ENCODE assay signal across 19 cellular contexts in genomic region chr13:51423766-51424165, GRCh38. TPM values are rescaled to one million over a fixed set of nuclear protein-coding genes. Genes with fewer than 3 reads are reported as not detected.
A peak's percentile ranks its signal among the peaks of the same experiment; 100 is the strongest.
DNase-seq lines count a peak whose midpoint lies in the region; ATAC-seq, FAIRE-seq and TF ChIP-seq lines count a peak whose summit lies in the region.
"Had no signal": no experiment of that assay in that cellular context is flagged by ENCODE, and none has a peak within 500 bp of the region (broad histone marks: within the 10 kb centered on the region; RNA-seq: fewer than 3 reads in every experiment).

No MANE protein-coding gene starts in this region.

- H2AFZ ChIP-seq in GM23338, result no peak overlapping the region
- H2AFZ ChIP-seq: GM23248 had no signal

- peaks cover 25% of the 10 kb centered on the region; the same call in 2 of the 3 replicates for H3K36me3 Mint-ChIP-seq in GM23338 (ENCODE audit: low read depth)
- peaks cover 9% of the 10 kb centered on the region for H3K36me3 Mint-ChIP-seq in T-helper 17 cell (ENCODE audit: low read depth)

- H4K20me1 ChIP-seq in GM23338 (replicated peaks; ENCODE audit: insufficient read depth), result no peaks in the 10 kb centered on the region

- H3K9ac ChIP-seq in HUES64 (ENCODE audit: low read depth, low read length), result no peak overlapping the region
- H3K9ac ChIP-seq: BLaER1 treated with 17β-estradiol and CSF1 and Interleukin-3, amounts not matched to agents 10 nM and 100 nM; GM23248 had no signal

- peaks cover 60% of the 10 kb centered on the region for H3K4me1 Mint-ChIP-seq in GM23338
- peaks cover 56% of the 10 kb centered on the region for H3K4me1 Mint-ChIP-seq in T-helper 17 cell

- H3K27ac Mint-ChIP-seq in GM23338 (no peak overlapping the region), T-helper 17 cell (peak overlapping the region; percentile 61)
- H3K27ac Mint-ChIP-seq: B cell; CD8-positive, alpha-beta T cell had no signal

- no peak for ATAC-seq in GM23338
- no peak for ATAC-seq in T-helper 17 cell
- ATAC-seq: CD8-positive, alpha-beta T cell had no signal

- no peaks in the 10 kb centered on the region; the same call in 1 of the 2 replicates for H3F3A ChIP-seq in GM23338 (replicated peaks; ENCODE audit: low read depth)

- no peaks in the 10 kb centered on the region; the same call in 1 of the 2 replicates for H3K36me3 ChIP-seq in GM23338 (ENCODE audit: insufficient read depth)
- peaks cover 39% of the 10 kb centered on the region for H3K36me3 ChIP-seq in HUES64 (ENCODE audit: insufficient read depth, low read length)

- H3K4me2 ChIP-seq in GM23338, result peak overlapping the region; percentile 72
- H3K4me2 ChIP-seq: BLaER1 treated with 17β-estradiol and CSF1 and Interleukin-3, amounts not matched to agents 10 nM and 100 nM had no signal

- no peak overlapping the region for H3K4me3 ChIP-seq in GM23338
- H3K4me3 ChIP-seq in HUES64 (ENCODE audit: low read length), result no peak overlapping the region
- H3K4me3 ChIP-seq: BLaER1 treated with 17β-estradiol and CSF1 and Interleukin-3, amounts not matched to agents 10 nM and 100 nM; GM23248 had no signal

- peaks cover 3% of the 10 kb centered on the region for H3K27me3 Mint-ChIP-seq in GM23338 (ENCODE audit: insufficient read depth, low read depth, poor library complexity)
- H3K27me3 Mint-ChIP-seq in T-helper 17 cell, result no peaks in the 10 kb centered on the region
- H3K27me3 Mint-ChIP-seq: B cell had no signal

- H3K4me1 ChIP-seq in GM23338 (ENCODE audit: insufficient read depth) (peaks cover 57% of the 10 kb centered on the region), HUES64 (ENCODE audit: insufficient read depth, low read length) (peaks cover 73% of the 10 kb centered on the region)

- no peak overlapping the region for H3K4me3 Mint-ChIP-seq in GM23338
- no peak overlapping the region for H3K4me3 Mint-ChIP-seq in T-helper 17 cell
- H3K4me3 Mint-ChIP-seq: B cell; CD8-positive, alpha-beta T cell had no signal

- H3K9me3 ChIP-seq in HUES64 (ENCODE audit: insufficient read depth, low read depth, low read length) (no peaks in the 10 kb centered on the region), T-helper 17 cell (ENCODE audit: control insufficient read depth, low read length, poor library complexity, severe bottlenecking) (no peaks in the 10 kb centered on the region)

- H3K27ac ChIP-seq in GM23338 (ENCODE audit: low read depth) (no peak overlapping the region), HUES64 (ENCODE audit: low read depth, low read length) (peak overlapping the region; percentile 48; the same call in 1 of the 2 replicates)
- H3K27ac ChIP-seq: BLaER1 treated with 17β-estradiol and CSF1 and Interleukin-3, amounts not matched to agents 10 nM and 100 nM; GM23248; HL-60 had no signal

- DNase-seq in GM23338 (ENCODE audit: low spot score), result no peak
- no peak for DNase-seq in T-helper 17 cell
- no peak for DNase-seq in DMS153 (lab: John Stamatoyannopoulos, UW)
- no peak for DNase-seq in RCC 7860 (ENCODE audit: low spot score)
- DNase-seq in HUDEP-2 (lab: John Stamatoyannopoulos, UW; ENCODE audit: unreplicated experiment in 76 of 76), result no peak
- DNase-seq: Calu3; CD8-positive, alpha-beta T cell; DMS53; DND-41; GM23248; HCEC 1CT had no signal

- no peak for FAIRE-seq in RCC 7860 (lab: Jason Lieb, UNC)
- FAIRE-seq: G401.6, GM12892, GM18507, H54 had no signal

- H3K79me2 ChIP-seq in GM23338 (replicated peaks; ENCODE audit: insufficient read depth), result peaks cover 97% of the 10 kb centered on the region

- H3K9me2 ChIP-seq in GM23338 (ENCODE audit: insufficient read depth), result no peaks in the 10 kb centered on the region

- no peak for TF ChIP-seq CTCF in GM23338 (conservative IDR thresholded peaks at IDR 0.05; ENCODE audit: low read depth in 2 of 2)

- H3K9me3 Mint-ChIP-seq in GM23338, result no peaks in the 10 kb centered on the region; the same call in 2 of the 3 replicates
- H3K9me3 Mint-ChIP-seq: CD8-positive, alpha-beta T cell had no signal

- H3K27me3 ChIP-seq in GM23338 (ENCODE audit: insufficient read depth) (no peaks in the 10 kb centered on the region), HUES64 (ENCODE audit: insufficient read depth, low read length) (no peaks in the 10 kb centered on the region)
- H3K27me3 ChIP-seq: BLaER1 treated with 17β-estradiol and CSF1 and Interleukin-3, amounts not matched to agents 10 nM and 100 nM had no signal

TF ChIP-seq in GM23338, 12 proteins besides CTCF, POLR2A, EP300 and RAD21 (continues in another document):
- no peak for TF ChIP-seq NANOG (IDR thresholded peaks at IDR 0.05; ENCODE audit: borderline replicate concordance)
- no peak for TF ChIP-seq ZNF331 (CRISPR knock-in tag; IDR thresholded peaks at IDR 0.05; ENCODE audit: low read depth)
- TF ChIP-seq JUNB (IDR thresholded peaks at IDR 0.05; ENCODE audit: unreplicated experiment), result no peak
- TF ChIP-seq CREB1 (CRISPR knock-in tag; IDR thresholded peaks at IDR 0.05; ENCODE audit: low read depth), result no peak
- no peak for TF ChIP-seq POLR2AphosphoS5 (IDR thresholded peaks at IDR 0.05; ENCODE audit: low read depth)
- TF ChIP-seq EZH2phosphoT487 (IDR thresholded peaks at IDR 0.05; ENCODE audit: unreplicated experiment), result no peak
- no peak for TF ChIP-seq EZH2 (IDR thresholded peaks at IDR 0.05; ENCODE audit: low read depth, unreplicated experiment)
- no peak for TF ChIP-seq REST (IDR thresholded peaks at IDR 0.05; ENCODE audit: unreplicated experiment)
- TF ChIP-seq STAT1 (IDR thresholded peaks at IDR 0.05; ENCODE audit: unreplicated experiment), result no peak
- TF ChIP-seq, protein P1, sequence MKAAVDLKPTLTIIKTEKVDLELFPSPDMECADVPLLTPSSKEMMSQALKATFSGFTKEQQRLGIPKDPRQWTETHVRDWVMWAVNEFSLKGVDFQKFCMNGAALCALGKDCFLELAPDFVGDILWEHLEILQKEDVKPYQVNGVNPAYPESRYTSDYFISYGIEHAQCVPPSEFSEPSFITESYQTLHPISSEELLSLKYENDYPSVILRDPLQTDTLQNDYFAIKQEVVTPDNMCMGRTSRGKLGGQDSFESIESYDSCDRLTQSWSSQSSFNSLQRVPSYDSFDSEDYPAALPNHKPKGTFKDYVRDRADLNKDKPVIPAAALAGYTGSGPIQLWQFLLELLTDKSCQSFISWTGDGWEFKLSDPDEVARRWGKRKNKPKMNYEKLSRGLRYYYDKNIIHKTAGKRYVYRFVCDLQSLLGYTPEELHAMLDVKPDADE (IDR thresholded peaks at IDR 0.05), result no peak
- no peak for TF ChIP-seq ZNF114 (CRISPR knock-in tag; IDR thresholded peaks at IDR 0.05)

RNA-seq across cellular contexts. Expression of gene INTS6, which starts 29.1 kb away (rescaled TPM):
- total RNA-seq in GM23338 (2014; rRNA removed; shearing (Covaris generic)), result 38.6 and 47.2 TPM in 2 replicates
- polyA plus RNA-seq in GM23338 (2016; fragmentation: Nextera tagmentation; extraction: Ambion mirVana), result 24.8 and 25.1 TPM in 2 replicates
- polyA plus RNA-seq in HUES64 (2013, experiment 1 of 2), result 23.4 TPM
- 17.5 TPM for polyA plus RNA-seq in HUES64 (2013, experiment 2 of 2)
- 100 to 1,000 TPM in 1 of 2 donors, 10 to 100 TPM in 1; 92.5 to 100 TPM for total RNA-seq in T-helper 17 cell
